Comparison of ENCODE assay signal across 29 cellular contexts in genomic region chr11:78020248-78020647, GRCh38. TPM values are rescaled to one million over a fixed set of nuclear protein-coding genes. Genes with fewer than 3 reads are reported as not detected.
DNase-seq lines count a peak whose midpoint lies in the region; ATAC-seq and TF ChIP-seq lines count a peak whose summit lies in the region.
"Had no signal": no experiment of that assay in that cellular context is flagged by ENCODE, and none has a peak within 500 bp of the region (broad histone marks: within the 10 kb centered on the region; RNA-seq: fewer than 3 reads in every experiment).

No MANE protein-coding gene starts in this region.

- H3K4ac ChIP-seq in neuronal stem cell (ENCODE audit: low read length): no peak overlapping the region

- peak overlapping the region in 1 of 5 experiments; percentile 18 for H3K4me3 Mint-ChIP-seq in brain
- H3K4me3 Mint-ChIP-seq: activated naive CD8-positive, alpha-beta T cell treated with anti-CD3 and anti-CD28 coated beads, Interleukin-2, amount 50 U/mL, for 24 hours; CD4-positive, alpha-beta T cell; stimulated activated effector memory CD8-positive, alpha-beta T cell treated with anti-CD3 and anti-CD28 coated beads, Interleukin-12 subunit alpha, Interleukin-12 subunit beta, amount 100 ng/mL, for 72 hours had no signal

- no peak overlapping the region for H2AK5ac ChIP-seq in neuronal stem cell (ENCODE audit: low read depth, low read length)

- no peak overlapping the region for H3K27ac ChIP-seq in neuronal stem cell (replicated peaks; ENCODE audit: low read length)
- H3K27ac ChIP-seq: suprapubic skin, uterus had no signal

- no peak overlapping the region for H3K4me3 ChIP-seq in neuronal stem cell (ENCODE audit: low read length in 2 of 2)
- H3K4me3 ChIP-seq: body of pancreas, suprapubic skin, uterus had no signal

- peaks cover 2 to 10% of the 10 kb centered on the region in 2 donors for H3K4me1 ChIP-seq in neuronal stem cell (ENCODE audit: control insufficient read depth in 2 of 2, insufficient read depth in 1 of 2, low read depth in 1 of 2, low read length in 2 of 2)
- H3K4me1 ChIP-seq: uterus had no signal

- DNase-seq in A172 (ENCODE audit: low spot score) (peak; percentile 36), NCI-H2227 (lab: John Stamatoyannopoulos, UW; ENCODE audit: unreplicated experiment) (peak; percentile 70), neuronal stem cell (ENCODE audit: low spot score) (no peak), globus pallidus (ENCODE audit: low spot score) (no peak)
- no peak for DNase-seq in activated T-cell treated with anti-CD3 and anti-CD28 coated beads, Interleukin-2, amount 50 U/mL, for 48 hours
- DNase-seq in stimulated activated CD8-positive, alpha-beta memory T cell treated with anti-CD3 and anti-CD28 coated beads, Interleukin-4, amount 100 ng/mL, for 48 hours: no peak
- DNase-seq: 8988T; activated CD4-positive, alpha-beta T cell treated with anti-CD3 and anti-CD28 coated beads for 4 hours; activated gamma-delta T cell; activated naive CD8-positive, alpha-beta T cell treated with anti-CD3 and anti-CD28 coated beads, Interleukin-2, amount 50 U/mL, for 24 hours; activated T-cell treated with anti-CD3 and anti-CD28 coated beads for 4 hours; body of pancreas; CD4-positive, alpha-beta T cell; cerebellar nuclear complex; GDM1; HCEC 1CT; left ventricle myocardium superior; NCI-H1105; NCI-H1930; NCI-H345; NCI-H82; T-helper 2 cell; uterus had no signal

- no CpG with 5 or more reads among the region's 3 CpGs for WGBS in neuronal stem cell (ENCODE audit: extremely low coverage in 2 of 2, insufficient read length in 2 of 2, insufficient replicate concordance in 1 of 2), 2 donors

- H4K91ac ChIP-seq in neuronal stem cell (ENCODE audit: low read depth, low read length, poor library complexity): no peak overlapping the region

- TF ChIP-seq CTCF in brain (conservative IDR thresholded peaks at IDR 0.05): no peak

- ATAC-seq in HG03139 (IDR thresholded peaks at IDR 0.05; ENCODE audit: unreplicated experiment): no peak
- ATAC-seq: activated naive CD8-positive, alpha-beta T cell treated with anti-CD3 and anti-CD28 coated beads, Interleukin-2, amount 50 U/mL, for 24 hours; body of pancreas; left ventricle myocardium superior; stimulated activated effector memory CD8-positive, alpha-beta T cell treated with anti-CD3 and anti-CD28 coated beads, Interleukin-12 subunit alpha, Interleukin-12 subunit beta, amount 100 ng/mL, for 72 hours had no signal

- H2BK5ac ChIP-seq in neuronal stem cell (ENCODE audit: low read length): no peak overlapping the region

- H3K23ac ChIP-seq in neuronal stem cell (ENCODE audit: low read depth, low read length, poor library complexity): no peak overlapping the region

- H2AFZ ChIP-seq in neuronal stem cell (ENCODE audit: low read length): peak overlapping the region; percentile 67

- peaks cover 0 to 3% of the 10 kb centered on the region in 2 donors for H3K36me3 ChIP-seq in neuronal stem cell (replicated peaks in 1 of 2; ENCODE audit: control insufficient read depth in 2 of 2, insufficient read depth in 2 of 2, low read length in 2 of 2)
- H3K36me3 ChIP-seq: suprapubic skin, uterus had no signal

- peaks cover 0 to 2% of the 10 kb centered on the region in 2 donors for H3K9me3 ChIP-seq in neuronal stem cell (replicated peaks in 1 of 2; ENCODE audit: control insufficient read depth in 2 of 2, insufficient read depth in 1 of 2, low read depth in 1 of 2, low read length in 2 of 2)
- H3K9me3 ChIP-seq: body of pancreas, suprapubic skin, uterus had no signal

- H3K9me3 Mint-ChIP-seq in brain: no peaks in the 10 kb centered on the region
- H3K9me3 Mint-ChIP-seq: activated naive CD8-positive, alpha-beta T cell treated with anti-CD3 and anti-CD28 coated beads, Interleukin-2, amount 50 U/mL, for 24 hours; CD4-positive, alpha-beta T cell; stimulated activated effector memory CD8-positive, alpha-beta T cell treated with anti-CD3 and anti-CD28 coated beads, Interleukin-12 subunit alpha, Interleukin-12 subunit beta, amount 100 ng/mL, for 72 hours had no signal

- no peak overlapping the region for H3K9ac ChIP-seq in neuronal stem cell (ENCODE audit: low read depth, low read length, poor library complexity)

- H3K27ac Mint-ChIP-seq in brain: peak overlapping the region in 3 of 5 experiments; percentile 67 to 91 (median 70)
- H3K27ac Mint-ChIP-seq: activated naive CD8-positive, alpha-beta T cell treated with anti-CD3 and anti-CD28 coated beads, Interleukin-2, amount 50 U/mL, for 24 hours; CD4-positive, alpha-beta T cell; stimulated activated effector memory CD8-positive, alpha-beta T cell treated with anti-CD3 and anti-CD28 coated beads, Interleukin-12 subunit alpha, Interleukin-12 subunit beta, amount 100 ng/mL, for 72 hours had no signal

- no peaks in the 10 kb centered on the region for H3K79me1 ChIP-seq in neuronal stem cell (ENCODE audit: low read depth, low read length)

- H3K4me2 ChIP-seq in neuronal stem cell (ENCODE audit: insufficient read depth, low read length, poor library complexity, severe bottlenecking): no peak overlapping the region

- no peak overlapping the region for H3K14ac ChIP-seq in neuronal stem cell (ENCODE audit: low read length)

- H3K18ac ChIP-seq in neuronal stem cell (ENCODE audit: low read length): no peak overlapping the region

- H3K4me1 Mint-ChIP-seq in brain: peaks cover 27% of the 10 kb centered on the region

- peaks cover 0 to 11% (median 0%) of the 10 kb centered on the region in 3 experiments for H3K27me3 ChIP-seq in neuronal stem cell (ENCODE audit: control insufficient read depth in 3 of 3, insufficient read depth in 3 of 3, low read depth in 1 of 3, low read length in 3 of 3)
- H3K27me3 ChIP-seq: body of pancreas, suprapubic skin, uterus had no signal

- no peaks in the 10 kb centered on the region for H3K36me3 Mint-ChIP-seq in brain
- H3K36me3 Mint-ChIP-seq: stimulated activated effector memory CD8-positive, alpha-beta T cell treated with anti-CD3 and anti-CD28 coated beads, Interleukin-12 subunit alpha, Interleukin-12 subunit beta, amount 100 ng/mL, for 72 hours had no signal

- H2BK120ac ChIP-seq in neuronal stem cell (ENCODE audit: low read depth, low read length): no peak overlapping the region

- no peak overlapping the region for H2BK15ac ChIP-seq in neuronal stem cell (ENCODE audit: low read length)

- H2BK12ac ChIP-seq in neuronal stem cell (ENCODE audit: low read length): no peak overlapping the region

- H4K8ac ChIP-seq in neuronal stem cell (ENCODE audit: low read depth, low read length): no peak overlapping the region

- H3K27me3 Mint-ChIP-seq in brain: peaks cover 15% of the 10 kb centered on the region

RNA-seq across cellular contexts. Expression of gene KCTD14, which starts 2.8 kb away (rescaled TPM):
- 0.09 TPM in 1 of 2 replicates, not detected in the other for total RNA-seq in A172 (2014; rRNA removed; shearing (Covaris generic))
- polyA plus RNA-seq in brain (ENCODE audit: insufficient read depth, low read depth, low replicate concordance): 31.0 TPM
- polyA plus RNA-seq in neuronal stem cell (2013, experiment 1 of 2): 3.0 TPM
- polyA plus RNA-seq in neuronal stem cell (2013, experiment 2 of 2): 3.0 TPM

RNA-seq across cellular contexts. Expression of gene INTS4, which starts 25.8 kb away (rescaled TPM):
- total RNA-seq in A172 (2014; rRNA removed; shearing (Covaris generic)): 25.8 and 26.5 TPM in 2 replicates
- polyA plus RNA-seq in brain (ENCODE audit: insufficient read depth, low read depth, low replicate concordance): 27.7 TPM
- polyA plus RNA-seq in neuronal stem cell (2013, experiment 1 of 2): 21.9 TPM
- polyA plus RNA-seq in neuronal stem cell (2013, experiment 2 of 2): 20.9 TPM

RNA-seq across cellular contexts. Expression of gene THRSP, which starts 43.4 kb away (rescaled TPM):
- not detected in 2 replicates for total RNA-seq in A172 (2014; rRNA removed; shearing (Covaris generic))
- polyA plus RNA-seq in brain (ENCODE audit: insufficient read depth, low read depth, low replicate concordance): 1.4 TPM
- polyA plus RNA-seq in neuronal stem cell (2013, experiment 1 of 2): not detected
- polyA plus RNA-seq in neuronal stem cell (2013, experiment 2 of 2): not detected
- total RNA-seq: CD4-positive, alpha-beta T cell; MCF 10A; osteoblast; uterus had no signal

RNA-seq across cellular contexts. Expression of gene NDUFC2, which starts 59.4 kb away (rescaled TPM):
- 174 and 231 TPM in 2 replicates for total RNA-seq in A172 (2014; rRNA removed; shearing (Covaris generic))
- polyA plus RNA-seq in brain (ENCODE audit: insufficient read depth, low read depth, low replicate concordance): 335 TPM
- 290 TPM for polyA plus RNA-seq in neuronal stem cell (2013, experiment 1 of 2)
- 288 TPM for polyA plus RNA-seq in neuronal stem cell (2013, experiment 2 of 2)

Comparison
In these comparisons a context has a peak if more than half of its experiments do, and no peak if none do; other contexts are left out.
1. DNase-seq: peak in A172 (single experiment) and NCI-H2227 (single experiment); none in neuronal stem cell (single experiment), activated T-cell treated with anti-CD3 and anti-CD28 coated beads, Interleukin-2, amount 50 U/mL, for 48 hours (0 of 2), globus pallidus (single experiment) and stimulated activated CD8-positive, alpha-beta memory T cell treated with anti-CD3 and anti-CD28 coated beads, Interleukin-4, amount 100 ng/mL, for 48 hours (single experiment).